In the genomic region with DNA sequence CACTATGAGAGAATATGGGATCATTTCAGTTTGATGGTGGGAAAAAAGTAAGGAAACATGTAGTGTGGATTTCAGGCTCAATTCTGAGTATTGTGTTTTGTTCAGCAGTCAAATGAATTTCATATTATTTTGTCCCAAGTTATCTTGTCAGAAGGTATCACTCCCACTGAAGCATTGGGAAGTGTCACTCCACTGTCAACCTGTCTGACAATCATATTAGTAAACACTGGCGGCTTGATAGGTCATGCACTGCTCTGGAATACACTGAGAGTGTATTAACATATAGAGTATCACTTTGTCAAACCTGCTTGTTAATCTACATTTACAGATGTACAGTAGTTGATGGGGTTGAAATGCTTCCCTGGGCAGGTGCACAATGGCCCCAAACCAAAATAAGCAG, we compare ENCODE assay signal across 24 cellular contexts.
"Had no signal": no experiment of that assay in that cellular context is flagged by ENCODE, and none has a peak within 500 bp of the region (broad histone marks: within the 10 kb centered on the region; RNA-seq: fewer than 3 reads in every experiment).

No MANE protein-coding gene starts in this region.

- H3K4me3 ChIP-seq: stomach, suprapubic skin, testis, thoracic aorta, thyroid gland, tibial artery, tibial nerve, transverse colon, upper lobe of left lung, upper lobe of right lung, uterus, vagina had no signal

- H3K27me3 ChIP-seq: stomach, suprapubic skin, testis, thyroid gland, tibial artery, tibial nerve, transverse colon, upper lobe of left lung, upper lobe of right lung, uterus, vagina had no signal

- H3K9me3 ChIP-seq: stomach, suprapubic skin, testis, thoracic aorta, thyroid gland, tibial artery, tibial nerve, transverse colon, upper lobe of left lung, upper lobe of right lung, uterus, vagina had no signal

- H3K36me3 ChIP-seq: stomach, suprapubic skin, thoracic aorta, thyroid gland, tibial artery, tibial nerve, transverse colon, upper lobe of left lung, upper lobe of right lung, uterus, vagina had no signal

- DNase-seq: stimulated activated CD4-positive, alpha-beta T cell treated with anti-CD3 and anti-CD28 coated beads, Interleukin-2, amount 100 ng/mL, for 48 hours; stimulated activated CD4-positive, alpha-beta T cell treated with anti-CD3 and anti-CD28 coated beads, Interleukin-4, amount 100 ng/mL, for 1 hour; stimulated activated CD4-positive, alpha-beta T cell treated with anti-CD3 and anti-CD28 coated beads, Interleukin-4, amount 100 ng/mL, for 24 hours; stimulated activated CD4-positive, alpha-beta T cell treated with anti-CD3 and anti-CD28 coated beads, Interleukin-4, amount 100 ng/mL, for 4 hours; stimulated activated CD8-positive, alpha-beta memory T cell treated with anti-CD3 and anti-CD28 coated beads, Interleukin-4, amount 100 ng/mL, for 48 hours; stimulated activated naive B cell treated with anti-CD40 and anti-IgM and Interleukin-4, amounts not matched to agents 10 μg/mL and 1 μg/mL and 100 μg/mL, for 72 hours; stimulated activated naive CD4-positive, alpha-beta T cell; stimulated activated naive CD4-positive, alpha-beta T cell treated with Interleukin-2 at 50 U/mL for 16 hours; stimulated activated naive CD8-positive, alpha-beta T cell treated with anti-CD3 and anti-CD28 coated beads, Interleukin-15, amount 100 ng/mL, for 72 hours; stimulated activated naive CD8-positive, alpha-beta T cell treated with anti-CD3 and anti-CD28 coated beads, Interleukin-15, Interleukin-2, amounts not matched to agents 100 U/mL and 50 U/mL, for 24 hours; stomach; substantia nigra; testis; thyroid gland; tibial artery; transverse colon; trophoblast cell; upper lobe of left lung; upper lobe of right lung; uterus had no signal

- H3K27ac ChIP-seq: stomach, suprapubic skin, testis, thoracic aorta, thyroid gland, tibial artery, tibial nerve, transverse colon, upper lobe of left lung, upper lobe of right lung, uterus, vagina had no signal
